1 cellular context compared by ENCODE assay signal in the genomic region with DNA sequence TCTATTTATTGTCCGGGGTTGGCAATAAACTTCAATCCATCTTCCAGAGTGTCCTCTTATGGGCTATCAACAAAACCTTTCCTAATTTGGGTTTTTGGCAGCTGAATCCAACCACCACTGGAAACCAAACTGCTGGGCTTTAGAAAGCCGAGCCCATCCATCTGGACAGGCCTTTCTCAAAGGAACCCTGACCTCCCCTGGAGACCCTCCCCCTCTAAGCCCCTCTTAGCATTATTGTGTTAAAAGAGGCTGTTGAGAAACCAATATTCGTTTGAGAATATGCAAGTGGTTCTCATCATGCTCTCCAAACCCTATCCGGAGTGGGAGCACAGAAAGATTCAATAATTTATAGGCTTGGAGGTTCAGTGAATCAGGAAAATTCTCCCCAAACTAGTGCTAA.
TF ChIP-seq lines count a peak whose summit lies in the region.

No MANE protein-coding gene starts in this region.

TF ChIP-seq in H1, 55 proteins besides CTCF, POLR2A, EP300 and RAD21:
- TF ChIP-seq NRF1 (IDR thresholded peaks at IDR 0.05; ENCODE audit: low read depth, low read length) (no peak), TEAD4 (IDR thresholded peaks at IDR 0.05; ENCODE audit: low read depth, low read length) (no peak), CREB1 (IDR thresholded peaks at IDR 0.05) (no peak), GABPA (IDR thresholded peaks at IDR 0.05; ENCODE audit: borderline replicate concordance, insufficient read depth, low read length) (no peak), SRF (IDR thresholded peaks at IDR 0.05; ENCODE audit: low read depth, low read length) (no peak), TAF7 (optimal IDR thresholded peaks at IDR 0.05; ENCODE audit: borderline replicate concordance, low read depth, low read length) (no peak)
